ENCODE assay signal across 16 cellular contexts in the genomic region with DNA sequence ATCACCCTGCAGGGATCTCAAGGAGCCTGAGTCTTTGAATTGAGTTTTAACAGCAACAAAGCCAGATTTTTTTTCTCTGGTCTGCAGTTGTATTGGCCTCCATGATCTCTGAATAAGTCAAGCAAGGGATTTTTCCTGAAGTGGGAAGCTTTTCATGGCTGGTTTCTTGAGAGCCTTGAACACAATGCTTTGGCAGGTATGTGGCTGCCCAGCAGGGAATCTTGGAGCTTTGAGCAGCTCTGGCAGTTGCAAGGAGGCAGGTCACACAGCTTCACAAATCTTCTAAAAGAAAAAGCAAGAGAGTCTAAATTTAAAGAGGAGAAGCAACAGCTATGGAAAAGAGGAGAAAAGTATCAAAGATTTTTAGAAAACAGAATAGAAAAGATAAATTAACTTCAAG.
DNase-seq lines count a peak whose midpoint lies in the region; ATAC-seq and TF ChIP-seq lines count a peak whose summit lies in the region.
"Had no signal": no experiment of that assay in that cellular context is flagged by ENCODE, and none has a peak within 500 bp of the region (broad histone marks: within the 10 kb centered on the region; RNA-seq: fewer than 3 reads in every experiment).

No MANE protein-coding gene starts in this region.

- H3K4me1 Mint-ChIP-seq in endodermal cell: peaks cover 13% of the 10 kb centered on the region
- H3K4me1 Mint-ChIP-seq in nephron progenitor cell: no peaks in the 10 kb centered on the region
- H3K4me1 Mint-ChIP-seq: B cell had no signal

- TF ChIP-seq RAD21 in Ishikawa (IDR thresholded peaks at IDR 0.05; ENCODE audit: low read depth): no peak

- H3K9me3 Mint-ChIP-seq in endodermal cell (peaks cover 7% of the 10 kb centered on the region), nephron progenitor cell (no peaks in the 10 kb centered on the region)
- H3K9me3 Mint-ChIP-seq: CD8-positive, alpha-beta T cell had no signal

- H3K27me3 Mint-ChIP-seq in endodermal cell (ENCODE audit: insufficient read depth) (peaks cover 5% of the 10 kb centered on the region), nephron progenitor cell (ENCODE audit: low read depth, poor library complexity) (peaks cover 7% of the 10 kb centered on the region)

- H3K27ac Mint-ChIP-seq in endodermal cell (no peak overlapping the region), nephron progenitor cell (peak overlapping the region; percentile 66)
- H3K27ac Mint-ChIP-seq: B cell; CD8-positive, alpha-beta T cell had no signal

- no peak overlapping the region for H3K9ac ChIP-seq in endodermal cell (ENCODE audit: extremely low read depth, low read length, poor library complexity, severe bottlenecking)
- H3K9ac ChIP-seq: BLaER1 treated with 17β-estradiol and CSF1 and Interleukin-3, amounts not matched to agents 10 nM and 100 nM; GM23248 had no signal

- TF ChIP-seq EP300 in Ishikawa (IDR thresholded peaks at IDR 0.05; ENCODE audit: borderline replicate concordance): no peak

- H3K36me3 ChIP-seq in endodermal cell (ENCODE audit: control insufficient read depth, insufficient read depth, low read length) (no peaks in the 10 kb centered on the region), thyroid gland (no peaks in the 10 kb centered on the region)
- H3K36me3 ChIP-seq: BLaER1 treated with 17β-estradiol and CSF1 and Interleukin-3, amounts not matched to agents 10 nM and 100 nM had no signal

- H3K4me1 ChIP-seq in endodermal cell (ENCODE audit: control insufficient read depth, insufficient read depth, low read length): no peaks in the 10 kb centered on the region
- H3K4me1 ChIP-seq in thyroid gland: no peaks in the 10 kb centered on the region
- H3K4me1 ChIP-seq: BLaER1 treated with 17β-estradiol and CSF1 and Interleukin-3, amounts not matched to agents 10 nM and 100 nM had no signal

- H3K4me3 Mint-ChIP-seq in endodermal cell (no peak overlapping the region), nephron progenitor cell (no peak overlapping the region)
- H3K4me3 Mint-ChIP-seq: B cell; CD8-positive, alpha-beta T cell had no signal

- H3K27me3 ChIP-seq in endodermal cell (ENCODE audit: control insufficient read depth, insufficient read depth, low read length, poor library complexity, severe bottlenecking) (no peaks in the 10 kb centered on the region), thyroid gland (no peaks in the 10 kb centered on the region)
- H3K27me3 ChIP-seq: BLaER1 treated with 17β-estradiol and CSF1 and Interleukin-3, amounts not matched to agents 10 nM and 100 nM had no signal

- TF ChIP-seq CTCF in endodermal cell (conservative IDR thresholded peaks at IDR 0.05) (no peak), nephron progenitor cell (IDR thresholded peaks at IDR 0.05) (no peak), thyroid gland (IDR thresholded peaks at IDR 0.05) (no peak)

- intact Hi-C loops in thyroid gland (cut with DNase I): no loop called here

- H3K9me3 ChIP-seq in endodermal cell (ENCODE audit: control insufficient read depth, low read length) (peaks cover 9% of the 10 kb centered on the region), thyroid gland (no peaks in the 10 kb centered on the region)

- no peak for ATAC-seq in left lobe of liver
- ATAC-seq: CD8-positive, alpha-beta T cell had no signal

- H3K4me3 ChIP-seq in endodermal cell (ENCODE audit: low read length) (no peak overlapping the region), thyroid gland (replicated peaks in 1 of 3) (no peak overlapping the region)
- H3K4me3 ChIP-seq: BLaER1 treated with 17β-estradiol and CSF1 and Interleukin-3, amounts not matched to agents 10 nM and 100 nM; GM23248 had no signal

- H3K27ac ChIP-seq in endodermal cell (ENCODE audit: low read depth, low read length) (no peak overlapping the region), thyroid gland (no peak overlapping the region)
- H3K27ac ChIP-seq: BLaER1 treated with 17β-estradiol and CSF1 and Interleukin-3, amounts not matched to agents 10 nM and 100 nM; GM23248 had no signal

- no peak for TF ChIP-seq POLR2A in thyroid gland (IDR thresholded peaks at IDR 0.05)

- DNase-seq in endodermal cell (peak; percentile 79), nephron progenitor cell (no peak), thyroid gland (peak; percentile 27 to 46), AML-193 (lab: John Stamatoyannopoulos, UW) (no peak), left lobe of liver (ENCODE audit: low spot score) (no peak)
- DNase-seq in effector CD8-positive, alpha-beta T cell (lab: John Stamatoyannopoulos, UW): no peak
- DNase-seq: 8988T; Calu3; CD8-positive, alpha-beta T cell; DMS79 treated with DMSO at 0.1 percent for 48 hours; GF-D8; GM23248; HCEC 1CT had no signal

- peaks cover 9% of the 10 kb centered on the region for H3K36me3 Mint-ChIP-seq in endodermal cell (ENCODE audit: low read depth)
- no peaks in the 10 kb centered on the region for H3K36me3 Mint-ChIP-seq in nephron progenitor cell (ENCODE audit: low read depth)
- H3K36me3 Mint-ChIP-seq: CD8-positive, alpha-beta T cell had no signal

TF ChIP-seq in Ishikawa, 13 proteins besides CTCF, POLR2A, EP300 and RAD21:
- TF ChIP-seq TEAD4 (IDR thresholded peaks at IDR 0.05): peak; percentile 23; the same call in 1 of the 2 replicates
- TF ChIP-seq, protein P1, sequence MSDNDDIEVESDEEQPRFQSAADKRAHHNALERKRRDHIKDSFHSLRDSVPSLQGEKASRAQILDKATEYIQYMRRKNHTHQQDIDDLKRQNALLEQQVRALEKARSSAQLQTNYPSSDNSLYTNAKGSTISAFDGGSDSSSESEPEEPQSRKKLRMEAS (IDR thresholded peaks at IDR 0.05): no peak

Comparison
In these comparisons a context has a peak if more than half of its experiments do, and no peak if none do; other contexts are left out.
1. DNase-seq: peak in endodermal cell (single experiment) and thyroid gland (2 of 2); none in nephron progenitor cell (single experiment), effector CD8-positive, alpha-beta T cell (single experiment), AML-193 (0 of 2) and left lobe of liver (single experiment).